In the genomic region with DNA sequence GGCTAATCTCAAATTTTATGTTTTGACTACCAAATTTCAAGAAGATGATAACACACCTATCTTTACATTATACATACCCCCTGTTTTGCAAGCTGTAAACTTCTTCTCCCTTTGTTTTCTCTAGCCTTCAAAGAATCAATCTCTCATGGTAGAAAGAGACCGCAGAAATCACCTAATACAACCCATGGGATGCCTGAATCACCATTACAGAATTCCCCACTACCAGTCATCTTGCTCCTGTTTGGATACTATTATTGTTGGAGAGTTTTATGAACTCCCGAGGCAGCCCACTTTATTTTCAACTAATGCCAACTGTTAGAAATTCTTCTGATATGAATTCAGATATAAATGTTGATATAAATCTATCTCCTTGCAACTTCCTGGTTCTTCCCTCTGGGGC, we compare ENCODE assay signal across 30 cellular contexts.
"Had no signal": no experiment of that assay in that cellular context is flagged by ENCODE, and none has a peak within 500 bp of the region (broad histone marks: within the 10 kb centered on the region; RNA-seq: fewer than 3 reads in every experiment).

No MANE protein-coding gene starts in this region.

- H3K9me3 ChIP-seq: adrenal gland, body of pancreas, esophagus squamous epithelium, gastroesophageal sphincter, left lung, prostate gland, thyroid gland, upper lobe of right lung had no signal

- H3K27me3 ChIP-seq: adrenal gland, body of pancreas, cardiac muscle cell, esophagus squamous epithelium, gastroesophageal sphincter, thyroid gland, upper lobe of right lung had no signal

- FAIRE-seq: kidney had no signal

- H3K4me3 ChIP-seq: adrenal gland, body of pancreas, cardiac muscle cell, esophagus squamous epithelium, gastroesophageal sphincter, left lung, lung, prostate gland, thyroid gland, upper lobe of right lung had no signal

- H3K4me1 ChIP-seq: body of pancreas, esophagus squamous epithelium, gastroesophageal sphincter, left lung, prostate gland, thyroid gland, upper lobe of right lung had no signal

- H3K36me3 ChIP-seq: adrenal gland, cardiac muscle cell, esophagus squamous epithelium, gastroesophageal sphincter, left lung, prostate gland, thyroid gland, upper lobe of right lung had no signal

- H3K27me3 Mint-ChIP-seq: activated B cell treated with CpG ODN at 0.5 μM for 24 hours had no signal

- H3K27ac Mint-ChIP-seq: activated B cell treated with CpG ODN at 0.5 μM for 24 hours; activated CD4-positive, alpha-beta T cell treated with anti-CD3 and anti-CD28 coated beads for 36 hours; activated naive CD8-positive, alpha-beta T cell; activated T-helper 2 cell treated with anti-CD3 and anti-CD28 coated beads, Interferon-gamma antibody, Interleukin-2, Interleukin-4, amounts not matched to agents 10 μg/mL and 5 μg/mL and 100 μg/mL, durations not matched to agents 14 hours and 24 hours and 36 hours; dendritic cell treated with granulocyte-macrophage colony-stimulating factor and Interleukin-4, amounts not matched to agents 40 ng/mL and 50 ng/mL, for 4 days; mesothelial cell of epicardium; naive thymus-derived CD8-positive, alpha-beta T cell; stimulated activated naive CD8-positive, alpha-beta T cell treated with anti-CD3 and anti-CD28 coated beads, Interleukin-15, Interleukin-2, amounts not matched to agents 100 ng/mL and 50 ng/mL, for 24 hours; T-helper 1 cell treated with Interleukin-12 subunit alpha and Interleukin-12 subunit beta and Interleukin-4 antibody, amounts not matched to agents 30 μg/mL and 1 μg/mL, for 36 hours had no signal

- H3K27ac ChIP-seq: adrenal gland, body of pancreas, cardiac muscle cell, esophagus squamous epithelium, gastroesophageal sphincter, left lung, prostate gland, thyroid gland, upper lobe of right lung had no signal

- ATAC-seq: activated CD4-positive, alpha-beta T cell treated with anti-CD3 and anti-CD28 coated beads for 36 hours; activated T-cell treated with anti-CD3 and anti-CD28 coated beads, Interleukin-2, amount 50 U/mL, for 4 hours; body of pancreas; gastroesophageal sphincter; left lung; naive thymus-derived CD8-positive, alpha-beta T cell; upper lobe of right lung had no signal

- DNase-seq: activated B cell treated with CpG ODN at 0.5 μM for 24 hours; activated CD4-positive, alpha-beta T cell treated with anti-CD3 and anti-CD28 coated beads for 36 hours; activated CD4-positive, alpha-beta T cell treated with anti-CD3 and anti-CD28 coated beads, Interleukin-2, amount 50 U/mL, for 4 hours; activated CD8-positive, alpha-beta memory T cell treated with anti-CD3 and anti-CD28 coated beads for 24 hours; activated CD8-positive, alpha-beta memory T cell treated with anti-CD3 and anti-CD28 coated beads, Interleukin-2, amount 50 U/mL, for 4 hours; activated naive CD4-positive, alpha-beta T cell; activated T-cell treated with anti-CD3 and anti-CD28 coated beads, Interleukin-2, amount 50 U/mL, for 4 hours; adrenal gland; body of pancreas; effector memory CD4-positive, alpha-beta T cell; esophagus squamous epithelium; kidney; left lung; naive thymus-derived CD8-positive, alpha-beta T cell; stimulated activated CD4-positive, alpha-beta T cell treated with anti-CD3 and anti-CD28 coated beads, Interleukin-12 subunit alpha, Interleukin-12 subunit beta, amount 100 ng/mL, for 4 hours; stimulated activated CD4-positive, alpha-beta T cell treated with anti-CD3 and anti-CD28 coated beads, Interleukin-4, amount 100 ng/mL, for 4 hours; substantia nigra; T1000; thyroid gland; upper lobe of right lung had no signal

- H3K9me3 Mint-ChIP-seq: activated B cell treated with CpG ODN at 0.5 μM for 24 hours; activated T-cell treated with anti-CD3 and anti-CD28 coated beads, Interleukin-2, amount 50 U/mL, for 4 hours; activated T-helper 2 cell treated with anti-CD3 and anti-CD28 coated beads, Interferon-gamma antibody, Interleukin-2, Interleukin-4, amounts not matched to agents 10 μg/mL and 5 μg/mL and 100 μg/mL, durations not matched to agents 14 hours and 24 hours and 36 hours; dendritic cell treated with granulocyte-macrophage colony-stimulating factor and Interleukin-4, amounts not matched to agents 40 ng/mL and 50 ng/mL, for 4 days; naive thymus-derived CD8-positive, alpha-beta T cell; stimulated activated naive CD8-positive, alpha-beta T cell treated with anti-CD3 and anti-CD28 coated beads, Interleukin-15, Interleukin-2, amounts not matched to agents 100 ng/mL and 50 ng/mL, for 24 hours; T-helper 1 cell treated with Interleukin-12 subunit alpha and Interleukin-12 subunit beta and Interleukin-4 antibody, amounts not matched to agents 30 μg/mL and 1 μg/mL, for 36 hours had no signal

- H3K36me3 Mint-ChIP-seq: activated naive CD8-positive, alpha-beta T cell; mesothelial cell of epicardium; naive thymus-derived CD8-positive, alpha-beta T cell had no signal

- H3K4me1 Mint-ChIP-seq: activated CD4-positive, alpha-beta T cell treated with anti-CD3 and anti-CD28 coated beads for 36 hours; naive thymus-derived CD8-positive, alpha-beta T cell had no signal

- H3K4me3 Mint-ChIP-seq: activated B cell treated with CpG ODN at 0.5 μM for 24 hours; activated CD4-positive, alpha-beta T cell treated with anti-CD3 and anti-CD28 coated beads for 36 hours; activated naive CD8-positive, alpha-beta T cell; activated T-cell treated with anti-CD3 and anti-CD28 coated beads, Interleukin-2, amount 50 U/mL, for 4 hours; dendritic cell treated with granulocyte-macrophage colony-stimulating factor and Interleukin-4, amounts not matched to agents 40 ng/mL and 50 ng/mL, for 4 days; mesothelial cell of epicardium; naive thymus-derived CD8-positive, alpha-beta T cell; stimulated activated naive CD8-positive, alpha-beta T cell treated with anti-CD3 and anti-CD28 coated beads, Interleukin-15, Interleukin-2, amounts not matched to agents 100 ng/mL and 50 ng/mL, for 24 hours; T-helper 1 cell treated with Interleukin-12 subunit alpha and Interleukin-12 subunit beta and Interleukin-4 antibody, amounts not matched to agents 30 μg/mL and 1 μg/mL, for 36 hours had no signal
